11 cellular contexts compared by ENCODE assay signal in genomic region chr11:132099692-132100091, GRCh38.
DNase-seq lines count a peak whose midpoint lies in the region; ATAC-seq and TF ChIP-seq lines count a peak whose summit lies in the region.
"Had no signal": no experiment of that assay in that cellular context is flagged by ENCODE, and none has a peak within 500 bp of the region (broad histone marks: within the 10 kb centered on the region; RNA-seq: fewer than 3 reads in every experiment).

No MANE protein-coding gene starts in this region.

- H3K4me2 ChIP-seq in MM.1S (ENCODE audit: low read depth, low read length): no peak overlapping the region

- H3K36me3 ChIP-seq in MM.1S (replicated peaks; ENCODE audit: insufficient read depth, low read length) (no peaks in the 10 kb centered on the region), colonic mucosa (no peaks in the 10 kb centered on the region)

- H3K27ac ChIP-seq in MM.1S (ENCODE audit: low read length) (no peak overlapping the region), colonic mucosa (no peak overlapping the region)
- H3K27ac ChIP-seq: parathyroid adenoma had no signal

- no peaks in the 10 kb centered on the region for H3K9me3 ChIP-seq in MM.1S (replicated peaks; ENCODE audit: insufficient read depth, low read length)
- no peaks in the 10 kb centered on the region for H3K9me3 ChIP-seq in colonic mucosa

- no peak overlapping the region for H2AFZ ChIP-seq in MM.1S (ENCODE audit: low read length)
- H2AFZ ChIP-seq: parathyroid adenoma had no signal

- no peaks in the 10 kb centered on the region for H3K36me3 Mint-ChIP-seq in activated CD4-positive, alpha-beta T cell treated with anti-CD3 and anti-CD28 coated beads for 36 hours (ENCODE audit: low read depth)
- H3K36me3 Mint-ChIP-seq in activated naive CD4-positive, alpha-beta T cell treated with anti-CD3 and anti-CD28 coated beads, Interleukin-2, amount 10 ng/mL, durations not matched to agents 7 days and 5 days: no peaks in the 10 kb centered on the region

- H3K27me3 Mint-ChIP-seq in activated CD4-positive, alpha-beta T cell treated with anti-CD3 and anti-CD28 coated beads for 36 hours: no peaks in the 10 kb centered on the region
- no peaks in the 10 kb centered on the region for H3K27me3 Mint-ChIP-seq in activated naive CD4-positive, alpha-beta T cell treated with anti-CD3 and anti-CD28 coated beads, Interleukin-2, amount 10 ng/mL, durations not matched to agents 7 days and 5 days

- no peak overlapping the region for H3K4me3 Mint-ChIP-seq in activated CD4-positive, alpha-beta T cell treated with anti-CD3 and anti-CD28 coated beads for 36 hours
- H3K4me3 Mint-ChIP-seq in activated naive CD4-positive, alpha-beta T cell treated with anti-CD3 and anti-CD28 coated beads, Interleukin-2, amount 10 ng/mL, durations not matched to agents 7 days and 5 days: no peak overlapping the region

- H4K20me1 ChIP-seq in MM.1S (ENCODE audit: insufficient read depth, low read length): no peaks in the 10 kb centered on the region

- no peaks in the 10 kb centered on the region for H3K4me1 ChIP-seq in MM.1S (ENCODE audit: low read length)
- no peaks in the 10 kb centered on the region for H3K4me1 ChIP-seq in colonic mucosa
- H3K4me1 ChIP-seq: parathyroid adenoma had no signal

- no peaks in the 10 kb centered on the region for H3K9me2 ChIP-seq in MM.1S (replicated peaks; ENCODE audit: insufficient read depth, low read length)

- TF ChIP-seq CTCF in MM.1S (IDR thresholded peaks at IDR 0.05; ENCODE audit: low read length) (peak; percentile 52), colonic mucosa (IDR thresholded peaks at IDR 0.05) (peak; percentile 14), retinal pigment epithelial cell (conservative IDR thresholded peaks at IDR 0.05; ENCODE audit: low read depth, low read length) (peak; percentile 46)

- DNase-seq in activated CD4-positive, alpha-beta T cell treated with anti-CD3 and anti-CD28 coated beads for 36 hours: peak; percentile 15
- DNase-seq in activated CD4-positive, alpha-beta T cell treated with anti-CD3 and anti-CD28 coated beads, Interleukin-2, amount 50 U/mL, for 4 hours: no peak
- DNase-seq in MM.1S: peak; percentile 18
- DNase-seq in colonic mucosa: no peak
- no peak for DNase-seq in retinal pigment epithelial cell (ENCODE audit: low read depth)
- no peak for DNase-seq in NCI-H446 treated with DMSO at 0.1 percent for 48 hours (lab: John Stamatoyannopoulos, UW)
- DNase-seq in activated naive CD4-positive, alpha-beta T cell treated with anti-CD3 and anti-CD28 coated beads, Interleukin-2, amount 10 ng/mL, durations not matched to agents 7 days and 5 days: no peak
- DNase-seq in retina: no peak
- DNase-seq: NCI-H2081; stimulated activated naive CD4-positive, alpha-beta T cell treated with Interleukin-2 at 50 U/mL for 16 hours had no signal

- H3K27ac Mint-ChIP-seq in activated CD4-positive, alpha-beta T cell treated with anti-CD3 and anti-CD28 coated beads for 36 hours: no peak overlapping the region
- H3K27ac Mint-ChIP-seq in activated naive CD4-positive, alpha-beta T cell treated with anti-CD3 and anti-CD28 coated beads, Interleukin-2, amount 10 ng/mL, durations not matched to agents 7 days and 5 days: no peak overlapping the region

- no peaks in the 10 kb centered on the region for H3K4me1 Mint-ChIP-seq in activated CD4-positive, alpha-beta T cell treated with anti-CD3 and anti-CD28 coated beads for 36 hours
- peaks cover 4% of the 10 kb centered on the region for H3K4me1 Mint-ChIP-seq in activated naive CD4-positive, alpha-beta T cell treated with anti-CD3 and anti-CD28 coated beads, Interleukin-2, amount 10 ng/mL, durations not matched to agents 7 days and 5 days

- intact Hi-C loops in activated CD4-positive, alpha-beta T cell treated with anti-CD3 and anti-CD28 coated beads for 36 hours (cut with DNase I, micrococcal nuclease): no loop called here
- intact Hi-C loops in colonic mucosa (cut with DNase I): no loop called here

- no peak overlapping the region for H3K9ac ChIP-seq in MM.1S (ENCODE audit: low read length)
- no peak overlapping the region for H3K9ac ChIP-seq in colonic mucosa (ENCODE audit: low read depth in 2 of 2, low read length in 2 of 2)
- H3K9ac ChIP-seq: parathyroid adenoma had no signal

- peaks cover 6% of the 10 kb centered on the region for H3K9me3 Mint-ChIP-seq in activated CD4-positive, alpha-beta T cell treated with anti-CD3 and anti-CD28 coated beads for 36 hours (ENCODE audit: low read depth)
- H3K9me3 Mint-ChIP-seq in activated naive CD4-positive, alpha-beta T cell treated with anti-CD3 and anti-CD28 coated beads, Interleukin-2, amount 10 ng/mL, durations not matched to agents 7 days and 5 days: peaks cover 6% of the 10 kb centered on the region

- H3K4me3 ChIP-seq in MM.1S (ENCODE audit: low read length) (no peak overlapping the region), colonic mucosa (no peak overlapping the region), retinal pigment epithelial cell (ENCODE audit: low read length) (no peak overlapping the region)

- H3K27me3 ChIP-seq in MM.1S (replicated peaks; ENCODE audit: insufficient read depth, low read length) (no peaks in the 10 kb centered on the region; the same call in 1 of the 2 replicates), colonic mucosa (no peaks in the 10 kb centered on the region)

- ATAC-seq in activated CD4-positive, alpha-beta T cell treated with anti-CD3 and anti-CD28 coated beads for 36 hours: no peak

- POLR2A ChIA-PET in activated CD4-positive, alpha-beta T cell treated with anti-CD3 and anti-CD28 coated beads for 36 hours (lab: Charles Lee): no interaction called here

- H3F3A ChIP-seq in MM.1S (ENCODE audit: insufficient read depth, low read length): no peaks in the 10 kb centered on the region

- CTCF ChIA-PET in activated CD4-positive, alpha-beta T cell treated with anti-CD3 and anti-CD28 coated beads for 36 hours (lab: Charles Lee): no interaction called here
- CTCF ChIA-PET in activated naive CD4-positive, alpha-beta T cell treated with anti-CD3 and anti-CD28 coated beads, Interleukin-2, amount 10 ng/mL, durations not matched to agents 7 days and 5 days (lab: Charles Lee): no interaction called here

- H3K79me2 ChIP-seq in MM.1S (ENCODE audit: low read length): no peaks in the 10 kb centered on the region

Comparison
In these comparisons a context has a peak if more than half of its experiments do, and no peak if none do; other contexts are left out.
1. DNase-seq: peak in activated CD4-positive, alpha-beta T cell treated with anti-CD3 and anti-CD28 coated beads for 36 hours (single experiment) and MM.1S (single experiment); none in activated CD4-positive, alpha-beta T cell treated with anti-CD3 and anti-CD28 coated beads, Interleukin-2, amount 50 U/mL, for 4 hours (0 of 2), colonic mucosa (single experiment), retinal pigment epithelial cell (single experiment), NCI-H446 treated with DMSO at 0.1 percent for 48 hours (single experiment), activated naive CD4-positive, alpha-beta T cell treated with anti-CD3 and anti-CD28 coated beads, Interleukin-2, amount 10 ng/mL, durations not matched to agents 7 days and 5 days (single experiment) and retina (single experiment).
2. Peak in every context shown above with its lines, with median percentiles within 50 percentile points of each other: CTCF ChIP-seq.